ENCODE assay signal across 8 cellular contexts in the genomic region with DNA sequence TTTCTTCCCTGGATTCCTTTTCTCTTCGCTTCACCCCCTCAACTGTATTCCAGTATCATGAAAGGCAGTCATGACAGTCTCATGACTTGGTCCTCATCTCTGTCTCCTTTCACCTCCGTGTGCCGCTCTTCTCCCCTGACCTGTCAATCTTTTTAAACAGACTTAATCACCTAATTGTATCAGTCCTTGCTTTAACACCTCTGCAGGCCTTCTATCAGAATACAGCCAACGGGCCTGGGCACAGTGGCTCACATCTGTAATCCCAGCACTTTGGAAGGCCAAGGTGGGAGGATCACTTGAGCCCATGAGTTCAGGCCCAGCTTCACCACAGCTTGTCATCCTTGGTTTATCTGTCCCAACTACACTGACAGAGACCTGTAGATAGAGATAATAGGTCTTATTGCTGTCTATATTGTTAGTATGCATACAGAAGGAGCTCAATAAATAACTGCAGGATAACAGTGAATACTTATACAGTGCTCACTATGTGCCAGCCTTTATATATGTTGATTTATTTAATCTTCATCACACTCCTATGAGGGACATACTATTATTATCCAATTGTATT. TPM values are rescaled to one million over a fixed set of nuclear protein-coding genes. Genes with fewer than 3 reads are reported as not detected.
DNase-seq lines count a peak whose midpoint lies in the region; ATAC-seq and TF ChIP-seq lines count a peak whose summit lies in the region.

No MANE protein-coding gene starts in this region.

- TF ChIP-seq CTCF in BE2C (IDR thresholded peaks at IDR 0.05; ENCODE audit: low read depth, low read length) (no peak), MM.1S (IDR thresholded peaks at IDR 0.05; ENCODE audit: low read length) (no peak), coronary artery (IDR thresholded peaks at IDR 0.05) (no peak)

- peak overlapping the region; percentile 95 for H3K4me3 Mint-ChIP-seq in natural killer cell treated with Interleukin-12 subunit alpha and Interleukin-12 subunit beta and Interleukin-15 and Interleukin-18, amount 100 ng/mL, for 72 hours

- no peak overlapping the region for H3K27ac ChIP-seq in MM.1S (ENCODE audit: low read length)
- peak overlapping the region; percentile 85 to 91 for H3K27ac ChIP-seq in coronary artery

- no peaks in the 10 kb centered on the region for H3K9me3 Mint-ChIP-seq in natural killer cell treated with Interleukin-12 subunit alpha and Interleukin-12 subunit beta and Interleukin-15 and Interleukin-18, amount 100 ng/mL, for 72 hours

- H3K27me3 ChIP-seq in BE2C (no peaks in the 10 kb centered on the region), MM.1S (replicated peaks; ENCODE audit: insufficient read depth, low read length) (no peaks in the 10 kb centered on the region)

- H3K36me3 Mint-ChIP-seq in natural killer cell treated with Interleukin-12 subunit alpha and Interleukin-12 subunit beta and Interleukin-15 and Interleukin-18, amount 100 ng/mL, for 72 hours = no peaks in the 10 kb centered on the region

- no peak for ATAC-seq in natural killer cell treated with Interleukin-12 subunit alpha and Interleukin-12 subunit beta and Interleukin-15 and Interleukin-18, amount 100 ng/mL, for 72 hours
- no peak for ATAC-seq in HG02678 (IDR thresholded peaks at IDR 0.05; ENCODE audit: unreplicated experiment)

- H4K20me1 ChIP-seq in MM.1S (ENCODE audit: insufficient read depth, low read length) = no peaks in the 10 kb centered on the region

- H3K27me3 Mint-ChIP-seq in natural killer cell treated with Interleukin-12 subunit alpha and Interleukin-12 subunit beta and Interleukin-15 and Interleukin-18, amount 100 ng/mL, for 72 hours = no peaks in the 10 kb centered on the region

- H3K9me3 ChIP-seq in BE2C (no peaks in the 10 kb centered on the region), MM.1S (replicated peaks; ENCODE audit: insufficient read depth, low read length) (no peaks in the 10 kb centered on the region)

- H3K4me1 ChIP-seq in BE2C = no peaks in the 10 kb centered on the region
- 0 out of 2 replicates have a peak, but pooled peaks cover 6% of the 10 kb centered on the region for H3K4me1 ChIP-seq in MM.1S (ENCODE audit: low read length)

- H3K9me2 ChIP-seq in MM.1S (replicated peaks; ENCODE audit: insufficient read depth, low read length) = no peaks in the 10 kb centered on the region

- no peak overlapping the region for H3K9ac ChIP-seq in MM.1S (ENCODE audit: low read length)

- no peak overlapping the region for H2AFZ ChIP-seq in MM.1S (ENCODE audit: low read length)

- H3K27ac Mint-ChIP-seq in natural killer cell treated with Interleukin-12 subunit alpha and Interleukin-12 subunit beta and Interleukin-15 and Interleukin-18, amount 100 ng/mL, for 72 hours = peak overlapping the region; percentile 99

- peaks cover 34 to 35% of the 10 kb centered on the region in 2 donors for H3K4me1 Mint-ChIP-seq in natural killer cell treated with Interleukin-12 subunit alpha and Interleukin-12 subunit beta and Interleukin-15 and Interleukin-18, amount 100 ng/mL, for 72 hours (ENCODE audit: low read depth in 2 of 2)

- no peak for DNase-seq in BE2C
- DNase-seq in MM.1S = no peak
- DNase-seq in coronary artery (ENCODE audit: low spot score) = no peak
- no peak for DNase-seq in natural killer cell treated with Interleukin-12 subunit alpha and Interleukin-12 subunit beta and Interleukin-15 and Interleukin-18, amount 100 ng/mL, for 72 hours (ENCODE audit: low spot score)
- DNase-seq in hypothalamus (lab: John Stamatoyannopoulos, UW) = no peak
- no peak for DNase-seq in DMS79 (lab: John Stamatoyannopoulos, UW)
- DNase-seq in NCI-H1930 (lab: John Stamatoyannopoulos, UW) = no peak

- H3K4me2 ChIP-seq in MM.1S (ENCODE audit: low read depth, low read length) = peak overlapping the region; percentile 88

- H3F3A ChIP-seq in MM.1S (ENCODE audit: insufficient read depth, low read length) = peaks cover 13% of the 10 kb centered on the region

- peak overlapping the region; percentile 99 for H3K4me3 ChIP-seq in BE2C (ENCODE audit: low read depth, low read length)
- peak overlapping the region; percentile 91; the same call in 1 of the 2 replicates for H3K4me3 ChIP-seq in MM.1S (ENCODE audit: low read length)
- peak overlapping the region; percentile 98 for H3K4me3 ChIP-seq in coronary artery

- H3K79me2 ChIP-seq in MM.1S (ENCODE audit: low read length) = peaks cover 17% of the 10 kb centered on the region

- H3K36me3 ChIP-seq in BE2C = no peaks in the 10 kb centered on the region
- no peaks in the 10 kb centered on the region for H3K36me3 ChIP-seq in MM.1S (replicated peaks; ENCODE audit: insufficient read depth, low read length)

RNA-seq across cellular contexts. Expression of a gene that starts 1.2 kb away (rescaled TPM):
- polyA plus RNA-seq in BE2C (2012; ENCODE audit: insufficient read depth, insufficient read length, low read depth) = 13.9 TPM
- total RNA-seq in natural killer cell treated with Interleukin-12 subunit alpha and Interleukin-12 subunit beta and Interleukin-15 and Interleukin-18, amount 100 ng/mL, for 72 hours = 10 to 100 TPM; 17.5 to 19.1 TPM

RNA-seq across cellular contexts. Expression of a gene that starts 1.4 kb away (rescaled TPM):
- polyA plus RNA-seq in BE2C (2012; ENCODE audit: insufficient read depth, insufficient read length, low read depth) = 129 TPM
- total RNA-seq in natural killer cell treated with Interleukin-12 subunit alpha and Interleukin-12 subunit beta and Interleukin-15 and Interleukin-18, amount 100 ng/mL, for 72 hours = 10 to 100 TPM; 46.3 to 69.1 TPM

RNA-seq across cellular contexts. Expression of a gene that starts 6.2 kb away (rescaled TPM):
- 10.1 TPM for polyA plus RNA-seq in BE2C (2012; ENCODE audit: insufficient read depth, insufficient read length, low read depth)
- total RNA-seq in natural killer cell treated with Interleukin-12 subunit alpha and Interleukin-12 subunit beta and Interleukin-15 and Interleukin-18, amount 100 ng/mL, for 72 hours = 1 to 10 TPM; 3.4 to 6.5 TPM

RNA-seq across cellular contexts. Expression of a gene that starts 19.2 kb away (rescaled TPM):
- 28.6 TPM for polyA plus RNA-seq in BE2C (2012; ENCODE audit: insufficient read depth, insufficient read length, low read depth)
- 10 to 100 TPM in 1 of 2 donors, 1 to 10 TPM in 1; 8.9 to 16.9 TPM for total RNA-seq in natural killer cell treated with Interleukin-12 subunit alpha and Interleukin-12 subunit beta and Interleukin-15 and Interleukin-18, amount 100 ng/mL, for 72 hours

RNA-seq across cellular contexts. Expression of a gene that starts 19.4 kb away (rescaled TPM):
- 135 TPM for polyA plus RNA-seq in BE2C (2012; ENCODE audit: insufficient read depth, insufficient read length, low read depth)
- 100 to 1,000 TPM; 248 to 526 TPM for total RNA-seq in natural killer cell treated with Interleukin-12 subunit alpha and Interleukin-12 subunit beta and Interleukin-15 and Interleukin-18, amount 100 ng/mL, for 72 hours
